ENCODE assay signal across 2 cellular contexts in the genomic region with DNA sequence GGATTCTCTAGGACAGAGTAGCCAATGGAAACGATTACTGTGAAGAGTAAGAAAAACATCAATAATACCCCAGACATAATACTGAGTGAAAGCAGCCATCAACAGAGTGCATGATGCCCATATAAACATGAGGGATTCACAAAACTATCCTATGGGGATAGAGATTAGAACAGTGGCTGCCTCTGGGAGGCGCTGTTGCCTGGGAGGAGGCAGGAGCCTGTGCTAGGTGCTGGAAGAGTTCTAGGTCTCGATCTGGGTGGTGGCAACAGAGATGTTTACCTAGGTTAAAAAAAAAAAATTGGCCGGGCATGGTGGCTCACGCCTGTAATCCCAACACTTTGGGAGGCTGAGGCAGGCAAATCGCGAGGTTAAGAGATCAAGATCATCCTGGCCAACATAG.
TF ChIP-seq lines count a peak whose summit lies in the region.

No MANE protein-coding gene starts in this region.

TF ChIP-seq in HepG2, 621 proteins besides CTCF, POLR2A, EP300 and RAD21:
- TF ChIP-seq, protein P1, sequence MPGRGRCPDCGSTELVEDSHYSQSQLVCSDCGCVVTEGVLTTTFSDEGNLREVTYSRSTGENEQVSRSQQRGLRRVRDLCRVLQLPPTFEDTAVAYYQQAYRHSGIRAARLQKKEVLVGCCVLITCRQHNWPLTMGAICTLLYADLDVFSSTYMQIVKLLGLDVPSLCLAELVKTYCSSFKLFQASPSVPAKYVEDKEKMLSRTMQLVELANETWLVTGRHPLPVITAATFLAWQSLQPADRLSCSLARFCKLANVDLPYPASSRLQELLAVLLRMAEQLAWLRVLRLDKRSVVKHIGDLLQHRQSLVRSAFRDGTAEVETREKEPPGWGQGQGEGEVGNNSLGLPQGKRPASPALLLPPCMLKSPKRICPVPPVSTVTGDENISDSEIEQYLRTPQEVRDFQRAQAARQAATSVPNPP (CRISPR knock-in tag; IDR thresholded peaks at IDR 0.05), result no peak
- TF ChIP-seq ZNF329 (CRISPR knock-in tag; IDR thresholded peaks at IDR 0.05; ENCODE audit: low read depth) (no peak), MAFK (conservative IDR thresholded peaks at IDR 0.05 in 1 of 2, IDR thresholded peaks at IDR 0.05 in 1 of 2; ENCODE audit: low read length in 2 of 2) (no peak), ZNF883 (CRISPR knock-in tag; IDR thresholded peaks at IDR 0.05; ENCODE audit: not compliant biosample characterization) (no peak), SIN3B (IDR thresholded peaks at IDR 0.05; ENCODE audit: low read length) (no peak), STAG1 (CRISPR knock-in tag; IDR thresholded peaks at IDR 0.05) (peak; percentile 23; the same call in 1 of the 2 replicates), ZMYM4 (CRISPR knock-in tag; IDR thresholded peaks at IDR 0.05) (no peak), MIXL1 (CRISPR knock-in tag; IDR thresholded peaks at IDR 0.05) (no peak), ZNF674 (CRISPR knock-in tag; IDR thresholded peaks at IDR 0.05; ENCODE audit: low read depth) (no peak), NFE2L1 (CRISPR knock-in tag; IDR thresholded peaks at IDR 0.05; ENCODE audit: borderline replicate concordance) (no peak), SMC3 (IDR thresholded peaks at IDR 0.05; ENCODE audit: low read length) (peak; percentile 3; the same call in 1 of the 2 replicates)
- TF ChIP-seq, protein P2, sequence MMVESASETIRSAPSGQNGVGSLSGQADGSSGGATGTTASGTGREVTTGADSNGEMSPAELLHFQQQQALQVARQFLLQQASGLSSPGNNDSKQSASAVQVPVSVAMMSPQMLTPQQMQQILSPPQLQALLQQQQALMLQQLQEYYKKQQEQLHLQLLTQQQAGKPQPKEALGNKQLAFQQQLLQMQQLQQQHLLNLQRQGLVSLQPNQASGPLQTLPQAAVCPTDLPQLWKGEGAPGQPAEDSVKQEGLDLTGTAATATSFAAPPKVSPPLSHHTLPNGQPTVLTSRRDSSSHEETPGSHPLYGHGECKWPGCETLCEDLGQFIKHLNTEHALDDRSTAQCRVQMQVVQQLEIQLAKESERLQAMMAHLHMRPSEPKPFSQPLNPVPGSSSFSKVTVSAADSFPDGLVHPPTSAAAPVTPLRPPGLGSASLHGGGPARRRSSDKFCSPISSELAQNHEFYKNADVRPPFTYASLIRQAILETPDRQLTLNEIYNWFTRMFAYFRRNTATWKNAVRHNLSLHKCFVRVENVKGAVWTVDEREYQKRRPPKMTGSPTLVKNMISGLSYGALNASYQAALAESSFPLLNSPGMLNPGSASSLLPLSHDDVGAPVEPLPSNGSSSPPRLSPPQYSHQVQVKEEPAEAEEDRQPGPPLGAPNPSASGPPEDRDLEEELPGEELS (CRISPR knock-in tag; IDR thresholded peaks at IDR 0.05), result no peak
- TF ChIP-seq, protein P3, sequence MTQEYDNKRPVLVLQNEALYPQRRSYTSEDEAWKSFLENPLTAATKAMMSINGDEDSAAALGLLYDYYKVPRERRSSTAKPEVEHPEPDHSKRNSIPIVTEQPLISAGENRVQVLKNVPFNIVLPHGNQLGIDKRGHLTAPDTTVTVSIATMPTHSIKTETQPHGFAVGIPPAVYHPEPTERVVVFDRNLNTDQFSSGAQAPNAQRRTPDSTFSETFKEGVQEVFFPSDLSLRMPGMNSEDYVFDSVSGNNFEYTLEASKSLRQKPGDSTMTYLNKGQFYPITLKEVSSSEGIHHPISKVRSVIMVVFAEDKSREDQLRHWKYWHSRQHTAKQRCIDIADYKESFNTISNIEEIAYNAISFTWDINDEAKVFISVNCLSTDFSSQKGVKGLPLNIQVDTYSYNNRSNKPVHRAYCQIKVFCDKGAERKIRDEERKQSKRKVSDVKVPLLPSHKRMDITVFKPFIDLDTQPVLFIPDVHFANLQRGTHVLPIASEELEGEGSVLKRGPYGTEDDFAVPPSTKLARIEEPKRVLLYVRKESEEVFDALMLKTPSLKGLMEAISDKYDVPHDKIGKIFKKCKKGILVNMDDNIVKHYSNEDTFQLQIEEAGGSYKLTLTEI (CRISPR knock-in tag; conservative IDR thresholded peaks at IDR 0.05), result no peak

TF ChIP-seq in WTC11, 78 proteins besides CTCF, POLR2A, EP300 and RAD21:
- TF ChIP-seq PRRX2 (CRISPR knock-in tag; IDR thresholded peaks at IDR 0.05) (no peak), CREB1 (CRISPR knock-in tag; IDR thresholded peaks at IDR 0.05) (no peak), ZNF423 (CRISPR knock-in tag; IDR thresholded peaks at IDR 0.05) (no peak), ZBTB21 (CRISPR knock-in tag; IDR thresholded peaks at IDR 0.05; ENCODE audit: borderline replicate concordance) (no peak), HMGA2 (CRISPR knock-in tag; IDR thresholded peaks at IDR 0.05) (no peak), FOXP1 (CRISPR knock-in tag; IDR thresholded peaks at IDR 0.05; ENCODE audit: borderline replicate concordance) (no peak), JUN (CRISPR knock-in tag; IDR thresholded peaks at IDR 0.05) (no peak)
- TF ChIP-seq, protein P4, sequence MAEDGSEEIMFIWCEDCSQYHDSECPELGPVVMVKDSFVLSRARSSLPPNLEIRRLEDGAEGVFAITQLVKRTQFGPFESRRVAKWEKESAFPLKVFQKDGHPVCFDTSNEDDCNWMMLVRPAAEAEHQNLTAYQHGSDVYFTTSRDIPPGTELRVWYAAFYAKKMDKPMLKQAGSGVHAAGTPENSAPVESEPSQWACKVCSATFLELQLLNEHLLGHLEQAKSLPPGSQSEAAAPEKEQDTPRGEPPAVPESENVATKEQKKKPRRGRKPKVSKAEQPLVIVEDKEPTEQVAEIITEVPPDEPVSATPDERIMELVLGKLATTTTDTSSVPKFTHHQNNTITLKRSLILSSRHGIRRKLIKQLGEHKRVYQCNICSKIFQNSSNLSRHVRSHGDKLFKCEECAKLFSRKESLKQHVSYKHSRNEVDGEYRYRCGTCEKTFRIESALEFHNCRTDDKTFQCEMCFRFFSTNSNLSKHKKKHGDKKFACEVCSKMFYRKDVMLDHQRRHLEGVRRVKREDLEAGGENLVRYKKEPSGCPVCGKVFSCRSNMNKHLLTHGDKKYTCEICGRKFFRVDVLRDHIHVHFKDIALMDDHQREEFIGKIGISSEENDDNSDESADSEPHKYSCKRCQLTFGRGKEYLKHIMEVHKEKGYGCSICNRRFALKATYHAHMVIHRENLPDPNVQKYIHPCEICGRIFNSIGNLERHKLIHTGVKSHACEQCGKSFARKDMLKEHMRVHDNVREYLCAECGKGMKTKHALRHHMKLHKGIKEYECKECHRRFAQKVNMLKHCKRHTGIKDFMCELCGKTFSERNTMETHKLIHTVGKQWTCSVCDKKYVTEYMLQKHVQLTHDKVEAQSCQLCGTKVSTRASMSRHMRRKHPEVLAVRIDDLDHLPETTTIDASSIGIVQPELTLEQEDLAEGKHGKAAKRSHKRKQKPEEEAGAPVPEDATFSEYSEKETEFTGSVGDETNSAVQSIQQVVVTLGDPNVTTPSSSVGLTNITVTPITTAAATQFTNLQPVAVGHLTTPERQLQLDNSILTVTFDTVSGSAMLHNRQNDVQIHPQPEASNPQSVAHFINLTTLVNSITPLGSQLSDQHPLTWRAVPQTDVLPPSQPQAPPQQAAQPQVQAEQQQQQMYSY (CRISPR knock-in tag; IDR thresholded peaks at IDR 0.05), result no peak
- TF ChIP-seq, protein P5, sequence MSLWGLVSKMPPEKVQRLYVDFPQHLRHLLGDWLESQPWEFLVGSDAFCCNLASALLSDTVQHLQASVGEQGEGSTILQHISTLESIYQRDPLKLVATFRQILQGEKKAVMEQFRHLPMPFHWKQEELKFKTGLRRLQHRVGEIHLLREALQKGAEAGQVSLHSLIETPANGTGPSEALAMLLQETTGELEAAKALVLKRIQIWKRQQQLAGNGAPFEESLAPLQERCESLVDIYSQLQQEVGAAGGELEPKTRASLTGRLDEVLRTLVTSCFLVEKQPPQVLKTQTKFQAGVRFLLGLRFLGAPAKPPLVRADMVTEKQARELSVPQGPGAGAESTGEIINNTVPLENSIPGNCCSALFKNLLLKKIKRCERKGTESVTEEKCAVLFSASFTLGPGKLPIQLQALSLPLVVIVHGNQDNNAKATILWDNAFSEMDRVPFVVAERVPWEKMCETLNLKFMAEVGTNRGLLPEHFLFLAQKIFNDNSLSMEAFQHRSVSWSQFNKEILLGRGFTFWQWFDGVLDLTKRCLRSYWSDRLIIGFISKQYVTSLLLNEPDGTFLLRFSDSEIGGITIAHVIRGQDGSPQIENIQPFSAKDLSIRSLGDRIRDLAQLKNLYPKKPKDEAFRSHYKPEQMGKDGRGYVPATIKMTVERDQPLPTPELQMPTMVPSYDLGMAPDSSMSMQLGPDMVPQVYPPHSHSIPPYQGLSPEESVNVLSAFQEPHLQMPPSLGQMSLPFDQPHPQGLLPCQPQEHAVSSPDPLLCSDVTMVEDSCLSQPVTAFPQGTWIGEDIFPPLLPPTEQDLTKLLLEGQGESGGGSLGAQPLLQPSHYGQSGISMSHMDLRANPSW (CRISPR knock-in tag; conservative IDR thresholded peaks at IDR 0.05; ENCODE audit: low read depth), result no peak
- TF ChIP-seq, protein P6, sequence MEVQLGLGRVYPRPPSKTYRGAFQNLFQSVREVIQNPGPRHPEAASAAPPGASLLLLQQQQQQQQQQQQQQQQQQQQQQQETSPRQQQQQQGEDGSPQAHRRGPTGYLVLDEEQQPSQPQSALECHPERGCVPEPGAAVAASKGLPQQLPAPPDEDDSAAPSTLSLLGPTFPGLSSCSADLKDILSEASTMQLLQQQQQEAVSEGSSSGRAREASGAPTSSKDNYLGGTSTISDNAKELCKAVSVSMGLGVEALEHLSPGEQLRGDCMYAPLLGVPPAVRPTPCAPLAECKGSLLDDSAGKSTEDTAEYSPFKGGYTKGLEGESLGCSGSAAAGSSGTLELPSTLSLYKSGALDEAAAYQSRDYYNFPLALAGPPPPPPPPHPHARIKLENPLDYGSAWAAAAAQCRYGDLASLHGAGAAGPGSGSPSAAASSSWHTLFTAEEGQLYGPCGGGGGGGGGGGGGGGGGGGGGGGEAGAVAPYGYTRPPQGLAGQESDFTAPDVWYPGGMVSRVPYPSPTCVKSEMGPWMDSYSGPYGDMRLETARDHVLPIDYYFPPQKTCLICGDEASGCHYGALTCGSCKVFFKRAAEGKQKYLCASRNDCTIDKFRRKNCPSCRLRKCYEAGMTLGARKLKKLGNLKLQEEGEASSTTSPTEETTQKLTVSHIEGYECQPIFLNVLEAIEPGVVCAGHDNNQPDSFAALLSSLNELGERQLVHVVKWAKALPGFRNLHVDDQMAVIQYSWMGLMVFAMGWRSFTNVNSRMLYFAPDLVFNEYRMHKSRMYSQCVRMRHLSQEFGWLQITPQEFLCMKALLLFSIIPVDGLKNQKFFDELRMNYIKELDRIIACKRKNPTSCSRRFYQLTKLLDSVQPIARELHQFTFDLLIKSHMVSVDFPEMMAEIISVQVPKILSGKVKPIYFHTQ (CRISPR knock-in tag; IDR thresholded peaks at IDR 0.05), result no peak
- TF ChIP-seq, protein P7, sequence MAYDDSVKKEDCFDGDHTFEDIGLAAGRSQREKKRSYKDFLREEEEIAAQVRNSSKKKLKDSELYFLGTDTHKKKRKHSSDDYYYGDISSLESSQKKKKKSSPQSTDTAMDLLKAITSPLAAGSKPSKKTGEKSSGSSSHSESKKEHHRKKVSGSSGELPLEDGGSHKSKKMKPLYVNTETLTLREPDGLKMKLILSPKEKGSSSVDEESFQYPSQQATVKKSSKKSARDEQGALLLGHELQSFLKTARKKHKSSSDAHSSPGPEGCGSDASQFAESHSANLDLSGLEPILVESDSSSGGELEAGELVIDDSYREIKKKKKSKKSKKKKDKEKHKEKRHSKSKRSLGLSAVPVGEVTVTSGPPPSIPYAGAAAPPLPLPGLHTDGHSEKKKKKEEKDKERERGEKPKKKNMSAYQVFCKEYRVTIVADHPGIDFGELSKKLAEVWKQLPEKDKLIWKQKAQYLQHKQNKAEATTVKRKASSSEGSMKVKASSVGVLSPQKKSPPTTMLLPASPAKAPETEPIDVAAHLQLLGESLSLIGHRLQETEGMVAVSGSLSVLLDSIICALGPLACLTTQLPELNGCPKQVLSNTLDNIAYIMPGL (CRISPR knock-in tag; IDR thresholded peaks at IDR 0.05), result no peak
